In the genomic region with DNA sequence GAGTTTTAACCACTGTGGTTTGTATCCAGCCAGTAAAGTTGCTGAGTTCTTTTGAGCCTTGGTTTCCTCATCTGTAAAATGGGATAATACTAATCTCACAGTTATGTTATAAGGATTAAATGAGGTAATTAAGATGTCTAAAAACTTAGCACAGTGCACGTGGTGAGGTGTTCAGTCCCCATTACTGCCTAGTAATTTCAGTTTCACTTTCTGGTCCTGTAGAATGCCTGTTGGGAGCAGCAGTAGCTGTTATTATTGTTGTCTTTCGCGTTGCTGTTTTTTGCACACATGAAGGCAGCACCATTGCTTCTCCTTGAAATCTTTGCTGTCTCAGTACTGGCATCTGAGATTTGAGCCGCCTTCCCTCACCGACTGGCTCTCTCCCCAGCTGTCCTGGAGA, we compare ENCODE assay signal across 14 cellular contexts.
A peak's percentile ranks its signal among the peaks of the same experiment; 100 is the strongest.
DNase-seq lines count a peak whose midpoint lies in the region; ATAC-seq and TF ChIP-seq lines count a peak whose summit lies in the region.
"Had no signal": no experiment of that assay in that cellular context is flagged by ENCODE, and none has a peak within 500 bp of the region (broad histone marks: within the 10 kb centered on the region; RNA-seq: fewer than 3 reads in every experiment).

No MANE protein-coding gene starts in this region.

- H4K20me1 ChIP-seq in BLaER1 treated with 17β-estradiol and CSF1 and Interleukin-3, amounts not matched to agents 10 nM and 100 nM = no peaks in the 10 kb centered on the region
- H4K20me1 ChIP-seq in KMS-11 (ENCODE audit: insufficient read depth) = no peaks in the 10 kb centered on the region

- H3K4me2 ChIP-seq in BLaER1 treated with 17β-estradiol and CSF1 and Interleukin-3, amounts not matched to agents 10 nM and 100 nM = peak overlapping the region in 10 of 11 experiments; percentile 14 to 63 (median 44); a peak in 17 of 22 replicates
- H3K4me2 ChIP-seq in KMS-11 = 0 out of 2 replicates have a peak overlapping the region, but pooled peaks have one; percentile 29
- H3K4me2 ChIP-seq: GM23338 had no signal

- peaks cover 8 to 16% (median 11%) of the 10 kb centered on the region in 10 experiments; a peak in 18 of 20 replicates for H3K4me1 ChIP-seq in BLaER1 treated with 17β-estradiol and CSF1 and Interleukin-3, amounts not matched to agents 10 nM and 100 nM
- peaks cover 10% of the 10 kb centered on the region for H3K4me1 ChIP-seq in KMS-11 (ENCODE audit: low read depth, poor library complexity, severe bottlenecking)
- no peaks in the 10 kb centered on the region for H3K4me1 ChIP-seq in right cardiac atrium (ENCODE audit: control insufficient read depth, insufficient read depth, low read length)
- H3K4me1 ChIP-seq: Caco-2 had no signal

- DNase-seq in RPMI8226 = peak; percentile 6
- DNase-seq in sciatic nerve (ENCODE audit: low spot score) = no peak
- no peak for DNase-seq in activated effector memory CD4-positive, alpha-beta T cell treated with Interleukin-2 at 50 U/mL for 16 hours
- no peak for DNase-seq in Ammon's horn (ENCODE audit: low spot score)
- DNase-seq in right cardiac atrium = no peak
- DNase-seq: ACHN; Caco-2; CD8-positive, alpha-beta memory T cell; H9 had no signal

- no peak overlapping the region for H3K9ac ChIP-seq in BLaER1 treated with 17β-estradiol and CSF1 and Interleukin-3, amounts not matched to agents 10 nM and 100 nM
- H3K9ac ChIP-seq in KMS-11 = no peak overlapping the region

- H3K27me3 ChIP-seq in BLaER1 treated with 17β-estradiol and CSF1 and Interleukin-3, amounts not matched to agents 10 nM and 100 nM = peaks cover 0 to 14% (median 0%) of the 10 kb centered on the region in 11 experiments; a peak in 1 of 22 replicates
- H3K27me3 ChIP-seq in KMS-11 (ENCODE audit: insufficient read depth, low read depth) = no peaks in the 10 kb centered on the region
- H3K27me3 ChIP-seq in right cardiac atrium (ENCODE audit: control insufficient read depth, insufficient read depth) = no peaks in the 10 kb centered on the region

- no peak for TF ChIP-seq CTCF in KMS-11 (conservative IDR thresholded peaks at IDR 0.05; ENCODE audit: low read depth, low read length)

- no peaks in the 10 kb centered on the region for H3K9me3 ChIP-seq in BLaER1 treated with 17β-estradiol and CSF1 and Interleukin-3, amounts not matched to agents 10 nM and 100 nM (replicated peaks in 1 of 11)
- H3K9me3 ChIP-seq in right cardiac atrium (ENCODE audit: control insufficient read depth, low read length) = no peaks in the 10 kb centered on the region
- H3K9me3 ChIP-seq: Caco-2 had no signal

- intact Hi-C loops in sciatic nerve (cut with DNase I) (no loop called here), right cardiac atrium (cut with DNase I) (no loop called here)

- WGBS in right cardiac atrium = 84% methylated on average over 5 of the region's 5 CpGs

- ATAC-seq in sciatic nerve (peak; percentile 17), GM21723 (IDR thresholded peaks at IDR 0.05; ENCODE audit: unreplicated experiment) (no peak), right cardiac atrium (no peak)
- ATAC-seq: GM12878, GM23338 had no signal

- no peaks in the 10 kb centered on the region for H3K36me3 ChIP-seq in BLaER1 treated with 17β-estradiol and CSF1 and Interleukin-3, amounts not matched to agents 10 nM and 100 nM
- H3K36me3 ChIP-seq in KMS-11 (ENCODE audit: insufficient read depth) = no peaks in the 10 kb centered on the region

- H3K4me3 ChIP-seq in BLaER1 treated with 17β-estradiol and CSF1 and Interleukin-3, amounts not matched to agents 10 nM and 100 nM = no peak overlapping the region
- no peak overlapping the region for H3K4me3 ChIP-seq in KMS-11 (IDR thresholded peaks at IDR 0.05; ENCODE audit: insufficient read depth, low read depth, low read length)
- no peak overlapping the region for H3K4me3 ChIP-seq in right cardiac atrium (ENCODE audit: low read length)
- H3K4me3 ChIP-seq: GM12878, GM23338 had no signal

- H2AFZ ChIP-seq in KMS-11 (ENCODE audit: low read depth) = no peak overlapping the region; the same call in 1 of the 2 replicates
- H2AFZ ChIP-seq: GM23338 had no signal

- no peaks in the 10 kb centered on the region for H3K79me2 ChIP-seq in KMS-11 (ENCODE audit: insufficient read depth, low read depth)

- H3K27ac ChIP-seq in BLaER1 treated with 17β-estradiol and CSF1 and Interleukin-3, amounts not matched to agents 10 nM and 100 nM = no peak overlapping the region; a peak in 1 of 22 replicates
- peak overlapping the region; percentile 28; the same call in 1 of the 2 replicates for H3K27ac ChIP-seq in KMS-11
- H3K27ac ChIP-seq in right cardiac atrium (ENCODE audit: low read length) = no peak overlapping the region
